ENCODE assay signal across 6 cellular contexts in genomic region chr11:1876361-1877063, GRCh38. TPM values are rescaled to one million over a fixed set of nuclear protein-coding genes. Genes with fewer than 3 reads are reported as not detected.
DNase-seq lines count a peak whose midpoint lies in the region; ATAC-seq and TF ChIP-seq lines count a peak whose summit lies in the region.

No MANE protein-coding gene starts in this region.

- H3K9ac ChIP-seq in subcutaneous abdominal adipose tissue (ENCODE audit: low read length in 5 of 5), result peak overlapping the region in 1 of 5 donors; percentile 62

- H3K27ac ChIP-seq in ACC112 (ENCODE audit: low read depth, low read length) (peak overlapping the region; percentile 82), subcutaneous abdominal adipose tissue (ENCODE audit: low read depth, low read length) (peak overlapping the region; percentile 57)

- no peak for ATAC-seq in HG03354 (IDR thresholded peaks at IDR 0.05; ENCODE audit: poor library complexity, severe bottlenecking, unreplicated experiment)

- peak; percentile 61 for TF ChIP-seq CTCF in fibroblast of mammary gland (conservative IDR thresholded peaks at IDR 0.05; ENCODE audit: control insufficient read depth, insufficient read depth, low read depth, low read length)

- H3K79me2 ChIP-seq in ACC112 (ENCODE audit: control insufficient read depth, insufficient read depth, low read length, unreplicated experiment), result no peaks in the 10 kb centered on the region

- H3K36me3 ChIP-seq in ACC112 (ENCODE audit: insufficient read depth, low read length) (no peaks in the 10 kb centered on the region), subcutaneous abdominal adipose tissue (ENCODE audit: control insufficient read depth in 5 of 5, insufficient read depth in 5 of 5, low read length in 5 of 5) (peaks cover 0 to 2% (median 0%) of the 10 kb centered on the region in 5 donors)

- H3K4me3 ChIP-seq in ACC112 (ENCODE audit: low read depth, low read length) (peak overlapping the region; percentile 67), fibroblast of mammary gland (ENCODE audit: control insufficient read depth, low read depth, low read length) (peak overlapping the region; percentile 20), subcutaneous abdominal adipose tissue (ENCODE audit: low read depth in 1 of 5, low read length in 5 of 5) (peak overlapping the region in 2 of 5 donors; percentile 24 to 50)

- H3K4me1 ChIP-seq in ACC112 (ENCODE audit: control insufficient read depth, insufficient read depth, low read length, unreplicated experiment), result peaks cover 39% of the 10 kb centered on the region
- H3K4me1 ChIP-seq in subcutaneous abdominal adipose tissue (ENCODE audit: control insufficient read depth in 5 of 5, insufficient read depth in 5 of 5, low read length in 5 of 5), result peaks cover 3 to 61% (median 53%) of the 10 kb centered on the region in 5 donors

- no peak overlapping the region for H2AFZ ChIP-seq in ACC112 (ENCODE audit: low read length, unreplicated experiment)

- no peaks in the 10 kb centered on the region for H3K9me3 ChIP-seq in subcutaneous abdominal adipose tissue (ENCODE audit: control insufficient read depth in 5 of 5, low read length in 5 of 5)

- H3K27me3 ChIP-seq in ACC112 (ENCODE audit: insufficient read depth, low read length) (no peaks in the 10 kb centered on the region), subcutaneous abdominal adipose tissue (ENCODE audit: control insufficient read depth in 5 of 5, insufficient read depth in 4 of 5, low read length in 5 of 5) (peaks cover 2 to 54% (median 23%) of the 10 kb centered on the region in 5 donors)

- DNase-seq in LHCN-M2 (ENCODE audit: low read depth) (peak; percentile 90), fibroblast of mammary gland (ENCODE audit: low read depth) (peak; percentile 86), SHP77 (lab: John Stamatoyannopoulos, UW) (no peak)

RNA-seq across cellular contexts. Expression of gene PRR33, which starts 15.2 kb away (rescaled TPM):
- total RNA-seq in LHCN-M2 (2014; rRNA removed), result under 0.01 TPM in 1 of 2 replicates, not detected in the other
- polyA plus RNA-seq in LHCN-M2 (2012), result 1.5 TPM

RNA-seq across cellular contexts. Expression of gene LSP1, which starts 23.6 kb away (rescaled TPM):
- 311 and 321 TPM in 2 replicates for total RNA-seq in LHCN-M2 (2014; rRNA removed)
- 84.6 TPM for polyA plus RNA-seq in LHCN-M2 (2012)

RNA-seq across cellular contexts. Expression of gene TNNI2, which starts 37.7 kb away (rescaled TPM):
- total RNA-seq in LHCN-M2 (2014; rRNA removed), result 0.29 TPM in 1 of 2 replicates, not detected in the other
- polyA plus RNA-seq in LHCN-M2 (2012), result 0.10 TPM

RNA-seq across cellular contexts. Expression of gene SYT8, which starts 41.7 kb away (rescaled TPM):
- 0.13 and 0.17 TPM in 2 replicates for total RNA-seq in LHCN-M2 (2014; rRNA removed)
- polyA plus RNA-seq in LHCN-M2 (2012), result 0.18 TPM

RNA-seq across cellular contexts. Expression of gene TNNT3, which starts 43.0 kb away (rescaled TPM):
- 1.9 TPM in 1 of 2 replicates, not detected in the other for total RNA-seq in LHCN-M2 (2014; rRNA removed)
- polyA plus RNA-seq in LHCN-M2 (2012), result 0.11 TPM

Comparison
In these comparisons a context has a peak if more than half of its experiments do, and no peak if none do; other contexts are left out.
1. DNase-seq: peak in LHCN-M2 (single experiment) and fibroblast of mammary gland (single experiment); none in SHP77 (0 of 2).